ENCODE assay signal across 1 cellular context in the genomic region with DNA sequence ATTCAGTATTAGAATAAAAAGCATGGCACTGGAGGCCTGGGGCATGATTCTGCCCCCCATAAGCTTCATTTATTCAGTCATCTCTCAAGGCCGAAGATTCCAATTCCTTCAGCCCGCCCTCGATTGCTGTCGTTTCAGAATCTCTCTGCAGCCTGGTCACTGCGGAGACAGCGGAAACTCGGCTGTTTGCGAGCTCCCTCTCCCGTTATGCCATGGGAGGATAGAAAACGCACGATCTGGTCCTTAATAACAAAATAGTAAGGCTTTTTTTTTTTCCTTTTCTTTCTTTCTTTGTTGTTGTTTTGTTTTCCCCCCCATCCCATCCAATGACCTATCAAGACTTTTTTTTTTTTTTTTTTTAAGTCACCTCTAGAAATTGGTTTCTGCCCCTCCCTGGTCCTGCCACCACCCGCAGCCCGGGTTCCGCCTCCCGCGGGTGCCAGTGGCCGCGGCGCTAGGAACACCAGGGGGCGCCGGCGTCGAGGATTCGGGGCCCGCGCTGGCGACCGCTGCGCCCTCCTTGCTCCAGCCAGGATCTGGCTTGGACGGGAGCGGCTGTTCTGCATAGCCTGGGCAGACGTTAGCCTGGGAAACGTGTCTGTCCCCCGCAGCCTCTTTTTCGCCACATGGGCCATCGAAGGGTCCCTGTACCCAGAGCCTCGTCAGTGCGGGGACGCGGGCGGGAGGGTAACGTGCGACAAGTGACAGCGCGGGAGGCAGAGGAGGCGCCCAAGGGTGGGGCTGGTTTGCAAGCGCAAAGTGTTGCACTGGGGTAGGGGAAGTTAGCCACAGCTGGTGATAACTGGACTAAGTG.
TF ChIP-seq lines count a peak whose summit lies in the region.

No MANE protein-coding gene starts in this region.

TF ChIP-seq in neural cell, 6 proteins besides CTCF, POLR2A, EP300 and RAD21:
- no peak for TF ChIP-seq TAF1 (IDR thresholded peaks at IDR 0.05; ENCODE audit: low read depth)
- no peak for TF ChIP-seq REST (IDR thresholded peaks at IDR 0.05; ENCODE audit: borderline replicate concordance)
- no peak for TF ChIP-seq EZH2 (IDR thresholded peaks at IDR 0.05; ENCODE audit: borderline replicate concordance, insufficient read depth, low read length, poor library complexity, severe bottlenecking)
- peak; percentile 76 for TF ChIP-seq SMC3 (conservative IDR thresholded peaks at IDR 0.05; ENCODE audit: poor library complexity)
- TF ChIP-seq MXI1 (conservative IDR thresholded peaks at IDR 0.05; ENCODE audit: poor library complexity, severe bottlenecking), result no peak
- TF ChIP-seq POLR2AphosphoS5 (IDR thresholded peaks at IDR 0.05), result no peak
